Comparison of ENCODE assay signal across 18 cellular contexts in genomic region chr1:147647796-147648633, GRCh38. TPM values are rescaled to one million over a fixed set of nuclear protein-coding genes. Genes with fewer than 3 reads are reported as not detected.
A peak's percentile ranks its signal among the peaks of the same experiment; 100 is the strongest.
DNase-seq lines count a peak whose midpoint lies in the region; ATAC-seq, FAIRE-seq and TF ChIP-seq lines count a peak whose summit lies in the region.
"Had no signal": no experiment of that assay in that cellular context is flagged by ENCODE, and none has a peak within 500 bp of the region (broad histone marks: within the 10 kb centered on the region; RNA-seq: fewer than 3 reads in every experiment).

No MANE protein-coding gene starts in this region.

- no peak overlapping the region for H2AFZ ChIP-seq in HepG2 (ENCODE audit: low read length)
- H2AFZ ChIP-seq in mesenchymal stem cell (ENCODE audit: low read depth, low read length), result no peak overlapping the region
- H2AFZ ChIP-seq: parathyroid adenoma had no signal

- peak in 3 of 4 donors; percentile 16 to 50 (median 30) for ATAC-seq in right lobe of liver
- no peak for ATAC-seq in HepG2
- peak; percentile 84 to 92 for ATAC-seq in activated T-cell treated with anti-CD3 and anti-CD28 coated beads, Interleukin-2, amount 50 U/mL, for 72 hours (replicated peaks in 1 of 2)
- ATAC-seq in upper lobe of right lung, result peak; percentile 34

- H3K79me2 ChIP-seq in HepG2 (ENCODE audit: insufficient read depth, low read length), result no peaks in the 10 kb centered on the region
- H3K79me2 ChIP-seq: parathyroid adenoma had no signal

- peaks cover 53% of the 10 kb centered on the region for H3K4me1 Mint-ChIP-seq in activated T-cell treated with anti-CD3 and anti-CD28 coated beads, Interleukin-2, amount 50 U/mL, for 72 hours (ENCODE audit: low read depth)
- no peaks in the 10 kb centered on the region for H3K4me1 Mint-ChIP-seq in progenitor cell of endocrine pancreas (ENCODE audit: low read depth)

- H3K79me1 ChIP-seq in mesenchymal stem cell (replicated peaks; ENCODE audit: low read length, poor library complexity, severe bottlenecking), result no peaks in the 10 kb centered on the region

- H2BK120ac ChIP-seq in mesenchymal stem cell (ENCODE audit: low read depth, low read length), result no peak overlapping the region

- peak overlapping the region; percentile 19 for H3K27ac Mint-ChIP-seq in activated T-cell treated with anti-CD3 and anti-CD28 coated beads, Interleukin-2, amount 50 U/mL, for 72 hours
- no peak overlapping the region for H3K27ac Mint-ChIP-seq in progenitor cell of endocrine pancreas

- H3K36me3 Mint-ChIP-seq in activated T-cell treated with anti-CD3 and anti-CD28 coated beads, Interleukin-2, amount 50 U/mL, for 72 hours (ENCODE audit: insufficient read depth in 2 of 2), result peaks cover 2 to 5% of the 10 kb centered on the region in 2 donors
- H3K36me3 Mint-ChIP-seq in progenitor cell of endocrine pancreas (ENCODE audit: insufficient read depth), result peaks cover 22% of the 10 kb centered on the region

- DNase-seq in right lobe of liver, result no peak
- no peak for DNase-seq in HepG2 (ENCODE audit: low spot score)
- peak; percentile 19 to 52 for DNase-seq in activated T-cell treated with anti-CD3 and anti-CD28 coated beads, Interleukin-2, amount 50 U/mL, for 72 hours
- DNase-seq in mesenchymal stem cell, result no peak
- no peak for DNase-seq in upper lobe of right lung
- no peak for DNase-seq in DMS79 treated with DMSO at 0.1 percent for 48 hours (lab: John Stamatoyannopoulos, UW)
- DNase-seq in urothelium cell line (ENCODE audit: low spot score), result no peak
- no peak for DNase-seq in progenitor cell of endocrine pancreas (ENCODE audit: low spot score, unreplicated experiment)
- DNase-seq: brain microvascular endothelial cell, DMS153, Kasumi-1, NCI-H1694, NCI-H774 had no signal

- H3K9ac ChIP-seq in HepG2 (ENCODE audit: insufficient read depth, low read depth, low read length), result no peak overlapping the region
- H3K9ac ChIP-seq in mesenchymal stem cell (ENCODE audit: low read length), result no peak overlapping the region
- H3K9ac ChIP-seq: parathyroid adenoma had no signal

- no peak for TF ChIP-seq CTCF in right lobe of liver (IDR thresholded peaks at IDR 0.05)
- no peak for TF ChIP-seq CTCF in HepG2 (CRISPR knock-in tag; IDR thresholded peaks at IDR 0.05)
- no peak for TF ChIP-seq CTCF in upper lobe of right lung (IDR thresholded peaks at IDR 0.05)
- TF ChIP-seq CTCF in progenitor cell of endocrine pancreas (IDR thresholded peaks at IDR 0.05; ENCODE audit: unreplicated experiment), result no peak

- H3K4me3 ChIP-seq in right lobe of liver, result no peak overlapping the region
- H3K4me3 ChIP-seq in HepG2 (replicated peaks in 1 of 3; ENCODE audit: insufficient read depth in 1 of 3, low read depth in 2 of 3, low read length in 3 of 3), result no peak overlapping the region
- no peak overlapping the region for H3K4me3 ChIP-seq in mesenchymal stem cell (ENCODE audit: insufficient read depth in 1 of 2, low read depth in 1 of 2, low read length in 2 of 2)
- H3K4me3 ChIP-seq in upper lobe of right lung, result no peak overlapping the region
- H3K4me3 ChIP-seq: HAP-1, tibial nerve had no signal

- BruUV-seq in HepG2 (replicated peaks; lab: Mats Ljungman, UMichigan), result no TSS peak

- TF ChIP-seq POLR2A in right lobe of liver (IDR thresholded peaks at IDR 0.05), result no peak
- TF ChIP-seq POLR2A in HepG2 (IDR thresholded peaks at IDR 0.05; ENCODE audit: insufficient read depth in 1 of 2, low read depth in 2 of 2, low read length in 2 of 2), result no peak

- no peak overlapping the region for H3K14ac ChIP-seq in mesenchymal stem cell (ENCODE audit: low read length in 2 of 2)

- no peak for TF ChIP-seq RAD21 in HepG2 (CRISPR knock-in tag; IDR thresholded peaks at IDR 0.05)

- H3K4ac ChIP-seq in mesenchymal stem cell (ENCODE audit: low read depth in 1 of 2, low read length in 2 of 2), result no peak overlapping the region

- H3K27me3 ChIP-seq in right lobe of liver (no peaks in the 10 kb centered on the region), HepG2 (ENCODE audit: control insufficient read depth in 1 of 2, insufficient read depth in 2 of 2, low read length in 2 of 2) (no peaks in the 10 kb centered on the region), mesenchymal stem cell (ENCODE audit: control insufficient read depth in 1 of 2, insufficient read depth in 1 of 2, low read length in 2 of 2) (no peaks in the 10 kb centered on the region), upper lobe of right lung (no peaks in the 10 kb centered on the region)
- H3K27me3 ChIP-seq: brain microvascular endothelial cell, tibial nerve had no signal

- no peak overlapping the region for H2BK5ac ChIP-seq in mesenchymal stem cell (ENCODE audit: low read depth, low read length, poor library complexity, severe bottlenecking)

- intact Hi-C loops in right lobe of liver (cut with DNase I) (loop anchor here in 1 of 2 donors (10.0 kb wide), 1 partner anchor 237 kb away; no protein-coding TSS in a partner anchor), HepG2 (cut with micrococcal nuclease; ENCODE audit: unreplicated experiment) (no loop called here), upper lobe of right lung (cut with DNase I) (loop anchor here (10.0 kb wide), 1 partner anchor 247 kb away; no protein-coding TSS in a partner anchor)

- TF ChIP-seq EP300 in HepG2 (IDR thresholded peaks at IDR 0.05; ENCODE audit: low read depth in 2 of 2, low read length in 2 of 2) (no peak), HepG2 (CRISPR knock-in tag; IDR thresholded peaks at IDR 0.05; ENCODE audit: borderline replicate concordance) (no peak)

- peak overlapping the region; percentile 10 for H4K91ac ChIP-seq in mesenchymal stem cell (ENCODE audit: low read length)

- H3K9me3 Mint-ChIP-seq in activated T-cell treated with anti-CD3 and anti-CD28 coated beads, Interleukin-2, amount 50 U/mL, for 72 hours, result no peaks in the 10 kb centered on the region
- H3K9me3 Mint-ChIP-seq in progenitor cell of endocrine pancreas (ENCODE audit: low read depth), result no peaks in the 10 kb centered on the region

- H2BK12ac ChIP-seq in mesenchymal stem cell (ENCODE audit: low read length in 2 of 2), result no peak overlapping the region

- H3K27me3 Mint-ChIP-seq in activated T-cell treated with anti-CD3 and anti-CD28 coated beads, Interleukin-2, amount 50 U/mL, for 72 hours (ENCODE audit: low read depth), result no peaks in the 10 kb centered on the region
- H3K27me3 Mint-ChIP-seq in progenitor cell of endocrine pancreas, result no peaks in the 10 kb centered on the region

- CTCF ChIA-PET in HepG2 (lab: Yijun Ruan, JAX; ENCODE audit: low intra/inter-chr PET ratio, low total read pairs), result no interaction called here

- no peaks in the 10 kb centered on the region for H4K20me1 ChIP-seq in HepG2 (ENCODE audit: insufficient read depth, low read length)

- H3K4me2 ChIP-seq in HepG2 (ENCODE audit: low read depth, low read length) (no peak overlapping the region), mesenchymal stem cell (ENCODE audit: low read length, poor library complexity, severe bottlenecking) (no peak overlapping the region)

- H3K36me3 ChIP-seq in right lobe of liver, result peaks cover 0 to 46% (median 17%) of the 10 kb centered on the region in 4 donors
- H3K36me3 ChIP-seq in HepG2 (replicated peaks in 1 of 2; ENCODE audit: control insufficient read depth in 1 of 2, insufficient read depth in 2 of 2, low read length in 2 of 2), result peaks cover 18 to 48% of the 10 kb centered on the region in 2 experiments
- peaks cover 31 to 36% of the 10 kb centered on the region in 2 experiments for H3K36me3 ChIP-seq in mesenchymal stem cell (ENCODE audit: control insufficient read depth in 1 of 2, insufficient read depth in 2 of 2, low read depth in 1 of 2, low read length in 2 of 2)
- peaks cover 51% of the 10 kb centered on the region for H3K36me3 ChIP-seq in upper lobe of right lung

- 81% methylated on average over 7 of the region's 13 CpGs for WGBS in right lobe of liver (ENCODE audit: insufficient coverage, low coverage, low lambda C conversion rate, missing lambda C conversion rate)
- over 99% methylated on average over 11 of the region's 13 CpGs for WGBS in HepG2 (ENCODE audit: low lambda C conversion rate)
- WGBS in mesenchymal stem cell, result 96% methylated on average over 12 of the region's 13 CpGs

- H3K27ac ChIP-seq in right lobe of liver (no peak overlapping the region), HepG2 (ENCODE audit: extremely low read length, insufficient read depth, low read length) (no peak overlapping the region), mesenchymal stem cell (ENCODE audit: low read length, poor library complexity, severe bottlenecking) (no peak overlapping the region), upper lobe of right lung (peak overlapping the region; percentile 37)
- H3K27ac ChIP-seq: brain microvascular endothelial cell, parathyroid adenoma, tibial nerve had no signal

- FAIRE-seq in HepG2 (lab: Jason Lieb, UNC) (no peak), urothelium cell line (lab: Jason Lieb, UNC) (no peak)
- FAIRE-seq: endometrium, frontal cortex had no signal

- peak overlapping the region; percentile 57 to 70 for H3K4me3 Mint-ChIP-seq in activated T-cell treated with anti-CD3 and anti-CD28 coated beads, Interleukin-2, amount 50 U/mL, for 72 hours
- H3K4me3 Mint-ChIP-seq in progenitor cell of endocrine pancreas (ENCODE audit: low read depth), result no peak overlapping the region

- H2AK5ac ChIP-seq in mesenchymal stem cell (ENCODE audit: low read length, severe bottlenecking), result no peak overlapping the region

- no peak overlapping the region for H4K8ac ChIP-seq in mesenchymal stem cell (ENCODE audit: low read length)

- POLR2A ChIA-PET in HepG2 (lab: Yijun Ruan, JAX), result no interaction called here

- H3K9me3 ChIP-seq in right lobe of liver (no peaks in the 10 kb centered on the region), HepG2 (ENCODE audit: low read length) (no peaks in the 10 kb centered on the region), mesenchymal stem cell (ENCODE audit: control insufficient read depth, low read length) (no peaks in the 10 kb centered on the region), upper lobe of right lung (no peaks in the 10 kb centered on the region)
- H3K9me3 ChIP-seq: HAP-1, tibial nerve had no signal

- no peaks in the 10 kb centered on the region for H3K4me1 ChIP-seq in right lobe of liver
- H3K4me1 ChIP-seq in HepG2 (ENCODE audit: insufficient read depth, low read length), result peaks cover 11% of the 10 kb centered on the region
- H3K4me1 ChIP-seq in mesenchymal stem cell (ENCODE audit: control insufficient read depth, insufficient read depth, low read depth, low read length), result peaks cover 6% of the 10 kb centered on the region
- H3K4me1 ChIP-seq in upper lobe of right lung, result no peaks in the 10 kb centered on the region
- H3K4me1 ChIP-seq: HAP-1, tibial nerve had no signal

- in situ Hi-C loops in HepG2 (cut with HindIII; ENCODE audit: extremely low pct_ligation_motif_present, low pct_unique_long_range_greater_than_20kb), result no loop called here

- no peak overlapping the region for H2BK15ac ChIP-seq in mesenchymal stem cell (ENCODE audit: low read depth, poor library complexity, severe bottlenecking)

- no peak overlapping the region for H3K18ac ChIP-seq in mesenchymal stem cell (ENCODE audit: low read depth in 1 of 2, low read length in 2 of 2)

- no peak overlapping the region for H3K23ac ChIP-seq in mesenchymal stem cell (ENCODE audit: low read length in 2 of 2)

RNA-seq across cellular contexts. Expression of gene ACP6, which starts 22.3 kb away (rescaled TPM):
- total RNA-seq in right lobe of liver, result 10 to 100 TPM in 4 of 6 experiments, 1 to 10 TPM in 2; 6.8 to 17.7 (median 11.9) TPM
- total RNA-seq in HepG2 (2016; rRNA removed; fragmentation: Illumina TruSeq; extraction: Trizol), result 17.7 and 18.1 TPM in 2 replicates
- 9.9 and 12.2 TPM in 2 replicates for total RNA-seq in HepG2 (2016; cell fraction: cytosol; rRNA removed; fragmentation: Illumina TruSeq; extraction: Trizol; ENCODE audit: low read depth)
- total RNA-seq in HepG2 (2016; cell fraction: insoluble cytoplasmic fraction; rRNA removed; fragmentation: Illumina TruSeq; extraction: Trizol), result 21.9 and 22.7 TPM in 2 replicates
- 14.1 and 17.2 TPM in 2 replicates for total RNA-seq in HepG2 (2016; cell fraction: membrane; rRNA removed; fragmentation: Illumina TruSeq; extraction: Trizol)
- 18.7 and 19.6 TPM in 2 replicates for total RNA-seq in HepG2 (2016; cell fraction: nucleus; rRNA removed; fragmentation: Illumina TruSeq; extraction: Trizol)
- 33.7 and 34.1 TPM in 2 replicates for polyA plus RNA-seq in HepG2 (2011; rRNA removed)
- polyA plus RNA-seq in HepG2 (2011; cell fraction: cytosol; rRNA removed), result 11.9 and 17.2 TPM in 2 replicates
- 75.7 and 80.3 TPM in 2 replicates for polyA plus RNA-seq in HepG2 (2011; cell fraction: nucleus; rRNA removed)
- polyA plus RNA-seq in HepG2 (2012), result 23.3 and 33.1 TPM in 2 replicates
- polyA plus RNA-seq in HepG2 (2016; cell fraction: cytosol; fragmentation: Illumina TruSeq; extraction: Trizol; ENCODE audit: low read depth), result 8.6 and 11.3 TPM in 2 replicates
- 24.4 and 27.9 TPM in 2 replicates for polyA plus RNA-seq in HepG2 (2016; cell fraction: insoluble cytoplasmic fraction; fragmentation: Illumina TruSeq; extraction: Trizol; ENCODE audit: low read depth)
- 14.1 and 17.3 TPM in 2 replicates for polyA plus RNA-seq in HepG2 (2016; cell fraction: membrane; fragmentation: Illumina TruSeq; extraction: Trizol; ENCODE audit: low read depth)
- polyA plus RNA-seq in HepG2 (2016; cell fraction: nucleus; fragmentation: Illumina TruSeq; extraction: Trizol; ENCODE audit: insufficient read depth, low read depth), result 43.4 and 47.0 TPM in 2 replicates
- 16.0 and 26.3 TPM in 2 replicates for polyA minus RNA-seq in HepG2 (2011; rRNA and poly(A)+ RNA removed; ENCODE audit: low replicate concordance)
- polyA minus RNA-seq in HepG2 (2011; cell fraction: cytosol; rRNA and poly(A)+ RNA removed), result 7.3 and 10.7 TPM in 2 replicates
- 43.9 and 53.2 TPM in 2 replicates for polyA minus RNA-seq in HepG2 (2011; cell fraction: nucleus; rRNA and poly(A)+ RNA removed)
- 10 to 100 TPM; 24.5 to 31.0 TPM for total RNA-seq in activated T-cell treated with anti-CD3 and anti-CD28 coated beads, Interleukin-2, amount 50 U/mL, for 72 hours
- 6.6 TPM for polyA plus RNA-seq in mesenchymal stem cell (2013, experiment 1 of 2)
- polyA plus RNA-seq in mesenchymal stem cell (2013, experiment 2 of 2), result 7.5 TPM
- total RNA-seq in upper lobe of right lung, result 15.8 TPM
- 24.7 and 25.9 TPM in 2 replicates for total RNA-seq in progenitor cell of endocrine pancreas

Comparison
In these comparisons a context has a peak if more than half of its experiments do, and no peak if none do; other contexts are left out.
1. DNase-seq: peak in activated T-cell treated with anti-CD3 and anti-CD28 coated beads, Interleukin-2, amount 50 U/mL, for 72 hours (2 of 2); none in right lobe of liver (0 of 3), HepG2 (single experiment), mesenchymal stem cell (single experiment), upper lobe of right lung (single experiment), DMS79 treated with DMSO at 0.1 percent for 48 hours (single experiment), urothelium cell line (single experiment) and progenitor cell of endocrine pancreas (single experiment).